In the genomic region with DNA sequence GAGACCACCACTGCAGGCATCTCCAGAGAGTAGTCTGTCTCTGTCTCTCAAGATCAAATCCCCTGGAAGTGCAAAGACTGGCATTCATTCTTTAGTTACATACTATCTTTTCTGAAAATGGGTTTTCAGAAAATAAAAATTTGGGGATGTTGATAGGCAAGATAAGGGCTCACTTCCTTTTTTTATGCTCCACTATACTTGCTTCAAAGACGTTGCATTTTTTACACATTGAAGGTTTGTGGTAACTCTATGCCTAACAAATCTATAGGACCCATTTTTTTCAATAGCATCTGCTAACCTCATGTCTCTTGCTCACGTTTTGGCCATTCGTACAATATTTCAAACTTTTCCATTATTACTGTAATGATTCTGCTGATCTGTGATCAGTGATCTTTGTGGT, we compare ENCODE assay signal across 22 cellular contexts.
"Had no signal": no experiment of that assay in that cellular context is flagged by ENCODE, and none has a peak within 500 bp of the region (broad histone marks: within the 10 kb centered on the region; RNA-seq: fewer than 3 reads in every experiment).

No MANE protein-coding gene starts in this region.

- H3K27ac ChIP-seq: esophagus squamous epithelium, lower lobe of right lung, neutrophil, pancreas, right lobe of liver, stomach, thyroid gland had no signal

- H3K9me3 ChIP-seq: esophagus squamous epithelium, lower lobe of right lung, neutrophil, pancreas, right lobe of liver, thyroid gland had no signal

- H3K4me3 ChIP-seq: esophagus squamous epithelium, lower lobe of right lung, pancreas, right lobe of liver, stomach, thyroid gland had no signal

- H3K4me1 ChIP-seq: esophagus squamous epithelium, lower lobe of right lung, pancreas, right lobe of liver, stomach, thyroid gland had no signal

- H3K4me3 Mint-ChIP-seq: effector memory CD8-positive, alpha-beta T cell; natural killer cell treated with Interleukin-12 subunit alpha and Interleukin-12 subunit beta and Interleukin-15 and Interleukin-18, amount 100 ng/mL, for 72 hours; neural crest cell had no signal

- H3K36me3 ChIP-seq: esophagus squamous epithelium, lower lobe of right lung, neutrophil, pancreas, right lobe of liver, stomach, thyroid gland had no signal

- DNase-seq: cortex of kidney; effector memory CD8-positive, alpha-beta T cell; erythroblast; esophagus squamous epithelium; left ventricle myocardium superior; lower lobe of right lung; pancreas; right lobe of liver; small intestine; stimulated activated CD4-positive, alpha-beta T cell treated with anti-CD3 and anti-CD28 coated beads, Interleukin-1b, Interleukin-23, amount 100 ng/mL, for 48 hours; stimulated activated CD4-positive, alpha-beta T cell treated with anti-CD3 and anti-CD28 coated beads, Interleukin-4, amount 100 ng/mL, for 1 hour; stimulated activated CD8-positive, alpha-beta memory T cell treated with anti-CD3 and anti-CD28 coated beads, Interleukin-4, amount 100 ng/mL, for 48 hours; stimulated activated naive CD4-positive, alpha-beta T cell treated with Interleukin-2 at 50 U/mL for 16 hours; stomach; thyroid gland; trophoblast cell had no signal

- H3K27me3 ChIP-seq: esophagus squamous epithelium, neutrophil, pancreas, right lobe of liver, stomach, thyroid gland had no signal

- H3K4me1 Mint-ChIP-seq: neural crest cell had no signal

- FAIRE-seq: endometrium, frontal cortex, keratinocyte, pancreas, small intestine had no signal

- H3K27ac Mint-ChIP-seq: effector memory CD8-positive, alpha-beta T cell; natural killer cell treated with Interleukin-12 subunit alpha and Interleukin-12 subunit beta and Interleukin-15 and Interleukin-18, amount 100 ng/mL, for 72 hours had no signal

- ATAC-seq: effector memory CD8-positive, alpha-beta T cell; left ventricle myocardium superior; lower lobe of right lung; natural killer cell treated with Interleukin-12 subunit alpha and Interleukin-12 subunit beta and Interleukin-15 and Interleukin-18, amount 100 ng/mL, for 72 hours; pancreas; right lobe of liver had no signal

- H3K9me3 Mint-ChIP-seq: effector memory CD8-positive, alpha-beta T cell had no signal
